11 cellular contexts compared by ENCODE assay signal in genomic region chr4:98027827-98028226, GRCh38.
DNase-seq lines count a peak whose midpoint lies in the region; ATAC-seq and TF ChIP-seq lines count a peak whose summit lies in the region.
"Had no signal": no experiment of that assay in that cellular context is flagged by ENCODE, and none has a peak within 500 bp of the region (broad histone marks: within the 10 kb centered on the region; RNA-seq: fewer than 3 reads in every experiment).

No MANE protein-coding gene starts in this region.

- no peak overlapping the region for H3K4me3 ChIP-seq in astrocyte of the cerebellum (ENCODE audit: low read depth, low read length)
- H3K4me3 ChIP-seq: esophagus muscularis mucosa, pancreas had no signal

- peak; percentile 21 for ATAC-seq in left lobe of liver
- ATAC-seq in HG03439 (IDR thresholded peaks at IDR 0.05; ENCODE audit: unreplicated experiment) = no peak
- no peak for ATAC-seq in GM19324 (IDR thresholded peaks at IDR 0.05; ENCODE audit: low FRiP score, unreplicated experiment)
- ATAC-seq: pancreas had no signal

- DNase-seq in ELR (ENCODE audit: low read depth) (peak; percentile 27), MV-4-11 (lab: John Stamatoyannopoulos, UW) (peak; percentile 60), astrocyte of the cerebellum (ENCODE audit: low read depth) (no peak), left lobe of liver (ENCODE audit: low spot score) (no peak), AG08396 (ENCODE audit: low spot score) (no peak), retina (no peak)
- DNase-seq: NCI-H526 treated with DMSO at 0.1 percent for 48 hours, pancreas had no signal

- in situ Hi-C loops in astrocyte of the cerebellum (cut with HindIII; ENCODE audit: low sequenced_read_pairs) = no loop called here

- peak; percentile 11 for TF ChIP-seq CTCF in astrocyte of the cerebellum (IDR thresholded peaks at IDR 0.05; ENCODE audit: low read depth, low read length, missing control alignments)

Comparison
In these comparisons a context has a peak if more than half of its experiments do, and no peak if none do; other contexts are left out.
1. DNase-seq: peak in ELR (single experiment) and MV-4-11 (single experiment); none in astrocyte of the cerebellum (single experiment), left lobe of liver (single experiment), AG08396 (single experiment) and retina (single experiment).